Comparison of ENCODE assay signal across 13 cellular contexts in the genomic region with DNA sequence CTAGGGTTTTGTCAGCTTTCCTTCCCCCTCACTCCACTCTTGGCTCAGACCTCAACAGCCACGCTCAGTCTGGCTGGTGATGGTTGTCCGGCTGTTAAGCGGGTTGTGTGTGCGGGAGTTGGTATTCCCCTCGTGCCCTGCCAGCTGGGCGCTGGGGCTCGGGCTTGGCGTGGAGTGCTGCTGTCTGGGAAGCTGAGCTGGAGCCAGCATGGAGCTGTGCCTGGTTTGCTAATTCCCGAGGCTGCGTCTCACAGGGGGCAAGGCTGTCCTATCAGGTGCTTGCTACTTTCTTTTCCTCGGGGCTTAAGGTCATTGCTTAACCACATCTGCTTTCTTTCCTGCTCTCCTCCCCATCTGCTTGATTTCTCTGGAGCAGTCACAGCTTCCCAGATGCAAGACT. TPM values are rescaled to one million over a fixed set of nuclear protein-coding genes. Genes with fewer than 3 reads are reported as not detected.
DNase-seq lines count a peak whose midpoint lies in the region; ATAC-seq and TF ChIP-seq lines count a peak whose summit lies in the region.
"Had no signal": no experiment of that assay in that cellular context is flagged by ENCODE, and none has a peak within 500 bp of the region (broad histone marks: within the 10 kb centered on the region; RNA-seq: fewer than 3 reads in every experiment).

No MANE protein-coding gene starts in this region.

- no peak for TF ChIP-seq CTCF in endodermal cell (conservative IDR thresholded peaks at IDR 0.05)
- no peak for TF ChIP-seq CTCF in right lobe of liver (IDR thresholded peaks at IDR 0.05)
- TF ChIP-seq CTCF in thyroid gland (IDR thresholded peaks at IDR 0.05) = no peak

- H3K4me1 Mint-ChIP-seq in endodermal cell = peaks cover 44% of the 10 kb centered on the region

- peak; percentile 40 for DNase-seq in NCI-H1694 treated with DMSO at 0.1 percent for 48 hours (lab: John Stamatoyannopoulos, UW)
- DNase-seq in NCI-H1694 (lab: John Stamatoyannopoulos, UW) = no peak
- DNase-seq in endodermal cell = no peak
- DNase-seq in right lobe of liver = peak; percentile 72 to 87 (median 83)
- DNase-seq in thyroid gland = peak; percentile 66 to 76
- no peak for DNase-seq in T-helper 2 cell
- DNase-seq in NCI-H1105 treated with DMSO at 0.1 percent for 48 hours (lab: John Stamatoyannopoulos, UW) = no peak
- DNase-seq: 8988T; activated T-cell treated with anti-CD3 and anti-CD28 coated beads, Interleukin-2, amount 50 U/mL, for 72 hours; NCI-H2227 treated with DMSO at 0.1 percent for 48 hours; stimulated activated CD4-positive, alpha-beta T cell treated with anti-CD3 and anti-CD28 coated beads, Interleukin-4, amount 100 ng/mL, for 24 hours had no signal

- H3K36me3 ChIP-seq in endodermal cell (ENCODE audit: control insufficient read depth, insufficient read depth, low read length) = peaks cover 80% of the 10 kb centered on the region
- peaks cover 0 to 35% (median 20%) of the 10 kb centered on the region in 4 donors for H3K36me3 ChIP-seq in right lobe of liver
- peaks cover 3 to 7% of the 10 kb centered on the region in 2 donors for H3K36me3 ChIP-seq in thyroid gland

- 88 to 94% methylated on average over 3 to 11 of the region's 11 CpGs for WGBS in endodermal cell (ENCODE audit: insufficient coverage in 1 of 2, insufficient read length in 1 of 2), 2 experiments
- 27% methylated on average over 9 of the region's 11 CpGs for WGBS in right lobe of liver (ENCODE audit: insufficient coverage, low coverage, low lambda C conversion rate, missing lambda C conversion rate)
- WGBS in thyroid gland, 2 donors = 28 to 42% methylated on average over 11 of the region's 11 CpGs

- H3K36me3 Mint-ChIP-seq in endodermal cell (ENCODE audit: low read depth) = peaks cover 53% of the 10 kb centered on the region

- ATAC-seq in right lobe of liver (peak; percentile 72 to 84 (median 78)), HG02588 (IDR thresholded peaks at IDR 0.05; ENCODE audit: unreplicated experiment) (no peak)
- ATAC-seq: activated T-cell treated with anti-CD3 and anti-CD28 coated beads, Interleukin-2, amount 50 U/mL, for 72 hours had no signal

- H3K27ac ChIP-seq in endodermal cell (ENCODE audit: low read depth, low read length) (peak overlapping the region; percentile 27), right lobe of liver (peak overlapping the region in 2 of 3 donors; percentile 15 to 45), thyroid gland (no peak overlapping the region)

- no peaks in the 10 kb centered on the region for H3K9me3 ChIP-seq in endodermal cell (ENCODE audit: control insufficient read depth, low read length)
- H3K9me3 ChIP-seq in right lobe of liver = no peaks in the 10 kb centered on the region
- H3K9me3 ChIP-seq in thyroid gland = no peaks in the 10 kb centered on the region
- H3K9me3 ChIP-seq: tibial nerve had no signal

- peaks cover 30% of the 10 kb centered on the region for H3K4me1 ChIP-seq in endodermal cell (ENCODE audit: control insufficient read depth, insufficient read depth, low read length)
- peaks cover 0 to 50% (median 21%) of the 10 kb centered on the region in 4 donors for H3K4me1 ChIP-seq in right lobe of liver
- peaks cover 26 to 40% of the 10 kb centered on the region in 2 donors for H3K4me1 ChIP-seq in thyroid gland

- H3K4me3 Mint-ChIP-seq in endodermal cell = no peak overlapping the region
- H3K4me3 Mint-ChIP-seq: activated T-cell treated with anti-CD3 and anti-CD28 coated beads, Interleukin-2, amount 50 U/mL, for 72 hours had no signal

- H3K4me3 ChIP-seq in endodermal cell (ENCODE audit: low read length) = no peak overlapping the region
- H3K4me3 ChIP-seq in right lobe of liver = no peak overlapping the region
- H3K4me3 ChIP-seq in thyroid gland (replicated peaks in 1 of 3) = no peak overlapping the region
- H3K4me3 ChIP-seq: tibial nerve had no signal

- H3K27me3 Mint-ChIP-seq in endodermal cell (ENCODE audit: insufficient read depth) = no peaks in the 10 kb centered on the region

- H3K27me3 ChIP-seq in endodermal cell (ENCODE audit: control insufficient read depth, insufficient read depth, low read length, poor library complexity, severe bottlenecking) = no peaks in the 10 kb centered on the region
- H3K27me3 ChIP-seq in right lobe of liver = no peaks in the 10 kb centered on the region
- no peaks in the 10 kb centered on the region for H3K27me3 ChIP-seq in thyroid gland
- H3K27me3 ChIP-seq: tibial nerve had no signal

- H3K9me3 Mint-ChIP-seq in endodermal cell = no peaks in the 10 kb centered on the region
- H3K9me3 Mint-ChIP-seq: activated T-cell treated with anti-CD3 and anti-CD28 coated beads, Interleukin-2, amount 50 U/mL, for 72 hours had no signal

- H3K9ac ChIP-seq in endodermal cell (ENCODE audit: extremely low read depth, low read length, poor library complexity, severe bottlenecking) = no peak overlapping the region

- intact Hi-C loops in right lobe of liver (cut with DNase I) = no loop called here
- intact Hi-C loops in thyroid gland (cut with DNase I) = no loop called here

- TF ChIP-seq POLR2A in right lobe of liver (IDR thresholded peaks at IDR 0.05) = no peak
- TF ChIP-seq POLR2A in thyroid gland (IDR thresholded peaks at IDR 0.05) = no peak

- no peak overlapping the region for H3K27ac Mint-ChIP-seq in endodermal cell
- H3K27ac Mint-ChIP-seq: activated T-cell treated with anti-CD3 and anti-CD28 coated beads, Interleukin-2, amount 50 U/mL, for 72 hours had no signal

RNA-seq across cellular contexts. Expression of gene PDIA5, which starts 29.9 kb away (rescaled TPM):
- 10 to 100 TPM; 57.5 to 68.3 TPM for total RNA-seq in endodermal cell
- 28.6 TPM for polyA plus RNA-seq in endodermal cell (2013, experiment 1 of 2)
- polyA plus RNA-seq in endodermal cell (2013, experiment 2 of 2) = 31.1 TPM
- 100 to 1,000 TPM in 1 of 6 experiments, 10 to 100 TPM in 5; 26.2 to 109 (median 51.9) TPM for total RNA-seq in right lobe of liver
- 10 to 100 TPM; 34.0 to 52.4 (median 44.6) TPM for total RNA-seq in thyroid gland

Comparison
In these comparisons a context has a peak if more than half of its experiments do, and no peak if none do; other contexts are left out.
1. DNase-seq: peak in NCI-H1694 treated with DMSO at 0.1 percent for 48 hours (single experiment), right lobe of liver (3 of 3) and thyroid gland (2 of 2); none in NCI-H1694 (single experiment), endodermal cell (single experiment), T-helper 2 cell (0 of 5) and NCI-H1105 treated with DMSO at 0.1 percent for 48 hours (single experiment).
2. H3K27ac ChIP-seq: peak in endodermal cell (single experiment) and right lobe of liver (2 of 3); none in thyroid gland (0 of 3).